Comparison of ENCODE assay signal across 34 cellular contexts in genomic region chr6:36841756-36842155, GRCh38.
"Had no signal": no experiment of that assay in that cellular context is flagged by ENCODE, and none has a peak within 500 bp of the region (broad histone marks: within the 10 kb centered on the region; RNA-seq: fewer than 3 reads in every experiment).

No MANE protein-coding gene starts in this region.

- H3K4me3 ChIP-seq: cardiac muscle cell, MG63, PC-9, SK-N-MC had no signal

- FAIRE-seq: RCC 7860 had no signal

- H2AFZ ChIP-seq: PC-9 had no signal

- H3K27ac ChIP-seq: ascending aorta, PC-9, RWPE1, SK-N-MC, WERI-Rb-1 had no signal

- H3K9me3 ChIP-seq: ascending aorta, MG63, SJCRH30 had no signal

- H3K36me3 ChIP-seq: ascending aorta, cardiac muscle cell, MG63, SJCRH30, WERI-Rb-1 had no signal

- H3K27me3 ChIP-seq: ascending aorta had no signal

- ATAC-seq: activated CD8-positive, alpha-beta memory T cell treated with anti-CD3 and anti-CD28 coated beads, Interleukin-2, amount 10 ng/mL, durations not matched to agents 7 days and 5 days; activated T-cell treated with anti-CD3 and anti-CD28 coated beads, Interleukin-2, amount 50 U/mL, for 72 hours; activated T-helper 17 cell treated with anti-CD3 and anti-CD28 coated beads, Interleukin-2, amount 50 U/mL, for 72 hours had no signal

- DNase-seq: activated CD4-positive, alpha-beta memory T cell treated with anti-CD3 and anti-CD28 coated beads, Interleukin-2, amount 10 ng/mL, durations not matched to agents 7 days and 5 days; activated CD4-positive, alpha-beta T cell treated with anti-CD3 and anti-CD28 coated beads for 1 hour; activated CD4-positive, alpha-beta T cell treated with anti-CD3 and anti-CD28 coated beads for 48 hours; activated CD4-positive, CD25-positive, alpha-beta regulatory T cell; activated CD8-positive, alpha-beta memory T cell treated with anti-CD3 and anti-CD28 coated beads for 24 hours; activated CD8-positive, alpha-beta memory T cell treated with anti-CD3 and anti-CD28 coated beads, Interleukin-2, amount 10 ng/mL, durations not matched to agents 7 days and 5 days; activated CD8-positive, alpha-beta memory T cell treated with anti-CD3 and anti-CD28 coated beads, Interleukin-2, amount 50 U/mL, for 48 hours; activated effector memory CD4-positive, alpha-beta T cell treated with anti-CD3 and anti-CD28 coated beads, Interleukin-2, amount 50 U/mL, for 16 hours; activated naive CD4-positive, alpha-beta T cell; activated naive CD4-positive, alpha-beta T cell treated with anti-CD3 and anti-CD28 coated beads, Interleukin-2, amount 50 U/mL, for 16 hours; activated naive CD8-positive, alpha-beta T cell treated with anti-CD3 and anti-CD28 coated beads for 36 hours; activated T-cell treated with anti-CD3 and anti-CD28 coated beads, Interleukin-2, amount 50 U/mL, for 72 hours; Kasumi-1; KG1; MG63; NCI-H1048; NCI-H1105 treated with DMSO at 0.1 percent for 48 hours; NCI-H1436; NCI-H1694; NCI-H2029; NCI-H510A; NCI-H748 treated with DMSO at 0.1 percent for 48 hours; NK-92 treated with Interleukin-12 subunit alpha and Interleukin-12 subunit beta, amount 100 ng/mL, for 24 hours; PC-9; SHP77; T1000; WERI-Rb-1 had no signal

- H3K4me2 ChIP-seq: PC-9 had no signal
